8 cellular contexts compared by ENCODE assay signal in genomic region chr20:38962898-38963484, GRCh38. TPM values are rescaled to one million over a fixed set of nuclear protein-coding genes. Genes with fewer than 3 reads are reported as not detected.
A peak's percentile ranks its signal among the peaks of the same experiment; 100 is the strongest.
DNase-seq lines count a peak whose midpoint lies in the region; ATAC-seq and TF ChIP-seq lines count a peak whose summit lies in the region.

No MANE protein-coding gene starts in this region.

- peak overlapping the region; percentile 94 for H3K27ac Mint-ChIP-seq in HFFc6
- peak overlapping the region; percentile 95 for H3K27ac Mint-ChIP-seq in activated naive CD8-positive, alpha-beta T cell treated with anti-CD3 and anti-CD28 coated beads, Interleukin-2, amount 10 ng/mL, durations not matched to agents 7 days and 5 days

- WGBS in right lobe of liver (ENCODE audit: insufficient coverage, low coverage, low lambda C conversion rate, missing lambda C conversion rate): 2% methylated on average over 5 of the region's 5 CpGs
- 5% methylated on average over 5 of the region's 5 CpGs for WGBS in urinary bladder

- H3K4me3 ChIP-seq in right lobe of liver (peak overlapping the region; percentile 96 to 99 (median 97)), urinary bladder (ENCODE audit: low read depth, low read length) (peak overlapping the region; percentile 90)

- H3K4me3 Mint-ChIP-seq in HFFc6: peak overlapping the region; percentile 98
- H3K4me3 Mint-ChIP-seq in activated naive CD8-positive, alpha-beta T cell treated with anti-CD3 and anti-CD28 coated beads, Interleukin-2, amount 10 ng/mL, durations not matched to agents 7 days and 5 days: peak overlapping the region; percentile 95

- DNase-seq in HFFc6: no peak
- DNase-seq in activated naive CD8-positive, alpha-beta T cell treated with anti-CD3 and anti-CD28 coated beads, Interleukin-2, amount 10 ng/mL, durations not matched to agents 7 days and 5 days: no peak
- no peak for DNase-seq in right lobe of liver
- no peak for DNase-seq in stimulated activated naive CD4-positive, alpha-beta T cell treated with Interleukin-2 at 50 U/mL for 16 hours (lab: John Stamatoyannopoulos, UW)
- no peak for DNase-seq in COLO668 (lab: John Stamatoyannopoulos, UW; ENCODE audit: unreplicated experiment)

- H3K4me1 ChIP-seq in right lobe of liver (peaks cover 0 to 15% (median 5%) of the 10 kb centered on the region in 4 donors), urinary bladder (ENCODE audit: insufficient read depth) (no peaks in the 10 kb centered on the region)

- peaks cover 16% of the 10 kb centered on the region for H3K36me3 Mint-ChIP-seq in HFFc6 (ENCODE audit: low read depth)
- H3K36me3 Mint-ChIP-seq in activated naive CD8-positive, alpha-beta T cell treated with anti-CD3 and anti-CD28 coated beads, Interleukin-2, amount 10 ng/mL, durations not matched to agents 7 days and 5 days: peaks cover 12% of the 10 kb centered on the region

- peaks cover 37% of the 10 kb centered on the region for H3K4me1 Mint-ChIP-seq in HFFc6 (ENCODE audit: low read depth)
- peaks cover 34% of the 10 kb centered on the region for H3K4me1 Mint-ChIP-seq in activated naive CD8-positive, alpha-beta T cell treated with anti-CD3 and anti-CD28 coated beads, Interleukin-2, amount 10 ng/mL, durations not matched to agents 7 days and 5 days

- intact Hi-C loops in right lobe of liver (cut with DNase I): no loop called here

- no peak for ATAC-seq in activated naive CD8-positive, alpha-beta T cell treated with anti-CD3 and anti-CD28 coated beads, Interleukin-2, amount 10 ng/mL, durations not matched to agents 7 days and 5 days (ENCODE audit: low read depth)
- ATAC-seq in right lobe of liver (no peak), GM19324 (IDR thresholded peaks at IDR 0.05; ENCODE audit: low FRiP score, unreplicated experiment) (no peak)

- H3K27ac ChIP-seq in 22Rv1: peak overlapping the region; percentile 80
- H3K27ac ChIP-seq in right lobe of liver: peak overlapping the region; percentile 83 to 90 (median 86)
- H3K27ac ChIP-seq in urinary bladder (ENCODE audit: low read depth): no peak overlapping the region

- no peak for TF ChIP-seq CTCF in 22Rv1 (IDR thresholded peaks at IDR 0.05)
- peak; percentile 2 for TF ChIP-seq CTCF in HFFc6 (IDR thresholded peaks at IDR 0.05)
- TF ChIP-seq CTCF in right lobe of liver (IDR thresholded peaks at IDR 0.05): no peak

- no peaks in the 10 kb centered on the region for H3K9me3 ChIP-seq in right lobe of liver

- no peaks in the 10 kb centered on the region for H3K9me3 Mint-ChIP-seq in HFFc6
- no peaks in the 10 kb centered on the region for H3K9me3 Mint-ChIP-seq in activated naive CD8-positive, alpha-beta T cell treated with anti-CD3 and anti-CD28 coated beads, Interleukin-2, amount 10 ng/mL, durations not matched to agents 7 days and 5 days

- POLR2A ChIA-PET in activated naive CD8-positive, alpha-beta T cell treated with anti-CD3 and anti-CD28 coated beads, Interleukin-2, amount 10 ng/mL, durations not matched to agents 7 days and 5 days (lab: Charles Lee): interaction anchor here (0.6 to 2.8 kb wide), 11 partner anchors 10 to 490 kb away, joined by 3 to 14 read pairs (median 4); partner anchors contain the start of genes FAM83D and RALGAPB

- no peaks in the 10 kb centered on the region for H3K36me3 ChIP-seq in right lobe of liver
- no peaks in the 10 kb centered on the region for H3K36me3 ChIP-seq in urinary bladder (ENCODE audit: insufficient read depth)

- TF ChIP-seq POLR2A in right lobe of liver (IDR thresholded peaks at IDR 0.05): no peak

- no peaks in the 10 kb centered on the region for H3K27me3 ChIP-seq in right lobe of liver

- no peaks in the 10 kb centered on the region; the same call in 1 of the 2 replicates for H3K27me3 Mint-ChIP-seq in HFFc6 (ENCODE audit: insufficient read depth)
- no peaks in the 10 kb centered on the region for H3K27me3 Mint-ChIP-seq in activated naive CD8-positive, alpha-beta T cell treated with anti-CD3 and anti-CD28 coated beads, Interleukin-2, amount 10 ng/mL, durations not matched to agents 7 days and 5 days

RNA-seq across cellular contexts. Expression of gene DHX35, which starts 0.8 kb away (rescaled TPM):
- 1 to 10 TPM; 5.7 to 7.6 (median 6.8) TPM for total RNA-seq in HFFc6 (2021; fragmentation: NEBNext Ultra II Directional; extraction: Animal tissue kit (Norgen Biotek cat#: 25700))
- total RNA-seq in activated naive CD8-positive, alpha-beta T cell treated with anti-CD3 and anti-CD28 coated beads, Interleukin-2, amount 10 ng/mL, durations not matched to agents 7 days and 5 days: 10 to 100 TPM; 10.3 to 10.7 TPM
- total RNA-seq in right lobe of liver (1 to 10 TPM; 3.2 to 7.5 (median 4.8) TPM), urinary bladder (15.3 TPM)
- polyA plus RNA-seq in urinary bladder: 13.4 TPM

RNA-seq across cellular contexts. Expression of gene FAM83D, which starts 36.8 kb away (rescaled TPM):
- 10 to 100 TPM; 14.2 to 31.5 (median 29.2) TPM for total RNA-seq in HFFc6 (2021; fragmentation: NEBNext Ultra II Directional; extraction: Animal tissue kit (Norgen Biotek cat#: 25700))
- 10 to 100 TPM; 14.4 to 15.4 TPM for total RNA-seq in activated naive CD8-positive, alpha-beta T cell treated with anti-CD3 and anti-CD28 coated beads, Interleukin-2, amount 10 ng/mL, durations not matched to agents 7 days and 5 days
- total RNA-seq in right lobe of liver: 1 to 10 TPM in 4 of 6 experiments, under 1 TPM in 2; 0.83 to 3.3 (median 1.7) TPM
- 11.4 TPM for total RNA-seq in urinary bladder
- 27.1 TPM for polyA plus RNA-seq in urinary bladder
